In the genomic region with DNA sequence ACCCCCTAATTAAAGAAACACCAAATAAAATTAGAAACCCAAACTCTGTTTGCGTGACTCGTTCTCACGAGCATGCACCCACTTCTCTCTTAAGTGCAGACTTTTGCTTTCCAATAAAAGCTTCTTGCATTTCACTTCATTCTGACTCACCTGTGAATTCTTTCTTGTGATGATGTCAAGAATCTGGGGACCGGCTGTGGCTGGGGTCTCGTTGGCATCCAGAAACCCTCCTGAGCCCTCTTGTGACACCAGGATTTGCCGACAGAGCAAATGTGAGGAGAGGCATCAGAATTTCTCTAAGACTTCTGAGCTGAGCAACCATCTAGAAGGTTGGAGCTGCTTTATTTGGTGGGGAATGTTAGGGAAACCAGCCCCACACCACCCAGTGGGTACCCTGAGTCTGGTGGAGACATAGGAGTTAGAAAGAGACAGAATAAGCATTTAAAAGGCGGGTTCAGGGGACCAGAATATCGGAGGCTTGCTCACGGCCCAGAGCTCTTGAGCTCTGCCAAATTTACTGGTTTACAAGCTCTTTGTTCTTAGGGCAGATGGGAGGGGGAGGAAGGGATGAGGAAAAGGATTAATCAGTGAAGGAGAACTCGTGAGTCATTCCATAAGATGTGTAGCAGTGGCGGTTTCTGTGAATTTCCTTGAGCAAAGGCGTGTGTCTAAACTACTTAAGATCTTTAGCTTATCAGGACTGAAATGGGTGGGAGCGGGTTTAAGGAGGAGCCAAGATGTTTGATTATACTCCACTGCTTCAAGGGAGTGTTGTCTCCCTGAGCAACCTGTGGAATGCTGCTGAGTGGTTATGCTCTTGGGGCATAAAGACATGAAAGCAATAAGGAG, we compare ENCODE assay signal across 13 cellular contexts. TPM values are rescaled to one million over a fixed set of nuclear protein-coding genes. Genes with fewer than 3 reads are reported as not detected.
DNase-seq lines count a peak whose midpoint lies in the region; ATAC-seq, FAIRE-seq and TF ChIP-seq lines count a peak whose summit lies in the region.
"Had no signal": no experiment of that assay in that cellular context is flagged by ENCODE, and none has a peak within 500 bp of the region (broad histone marks: within the 10 kb centered on the region; RNA-seq: fewer than 3 reads in every experiment).

No MANE protein-coding gene starts in this region.

- no peaks in the 10 kb centered on the region for H3K9me3 Mint-ChIP-seq in activated CD8-positive, alpha-beta T cell treated with anti-CD3 and anti-CD28 coated beads for 36 hours

- H3K4me3 Mint-ChIP-seq in activated CD8-positive, alpha-beta T cell treated with anti-CD3 and anti-CD28 coated beads for 36 hours = no peak overlapping the region
- H3K4me3 Mint-ChIP-seq: activated B cell treated with CpG ODN at 0.5 μM for 24 hours had no signal

- H3K27ac ChIP-seq in WERI-Rb-1 (peak overlapping the region; percentile 46), small intestine (ENCODE audit: low read depth in 1 of 2, low read length in 1 of 2) (peak overlapping the region; percentile 70 to 89)
- H3K27ac ChIP-seq: dorsolateral prefrontal cortex had no signal

- H3K36me3 Mint-ChIP-seq in activated CD8-positive, alpha-beta T cell treated with anti-CD3 and anti-CD28 coated beads for 36 hours (ENCODE audit: low read depth) = no peaks in the 10 kb centered on the region

- intact Hi-C loops in activated CD8-positive, alpha-beta T cell treated with anti-CD3 and anti-CD28 coated beads for 36 hours (cut with micrococcal nuclease) = no loop called here

- POLR2A ChIA-PET in activated CD8-positive, alpha-beta T cell treated with anti-CD3 and anti-CD28 coated beads for 36 hours (lab: Charles Lee) = no interaction called here

- CTCF ChIA-PET in activated CD8-positive, alpha-beta T cell treated with anti-CD3 and anti-CD28 coated beads for 36 hours (lab: Charles Lee) = interaction anchor here (1.4 kb wide), 1 partner anchor 10 kb away, joined by 3 read pairs; no protein-coding TSS in a partner anchor

- peaks cover 0 to 5% of the 10 kb centered on the region in 2 donors for H3K4me1 ChIP-seq in small intestine (ENCODE audit: control insufficient read depth in 2 of 2, insufficient read depth in 1 of 2, low read depth in 1 of 2, low read length in 1 of 2)

- H3K27ac Mint-ChIP-seq in activated CD8-positive, alpha-beta T cell treated with anti-CD3 and anti-CD28 coated beads for 36 hours = no peak overlapping the region
- H3K27ac Mint-ChIP-seq: activated B cell treated with CpG ODN at 0.5 μM for 24 hours; activated T-helper 2 cell treated with anti-CD3 and anti-CD28 coated beads, Interferon-gamma antibody, Interleukin-2, Interleukin-4, amounts not matched to agents 10 μg/mL and 5 μg/mL and 100 μg/mL, durations not matched to agents 14 hours and 24 hours and 36 hours had no signal

- WGBS in small intestine, 3 donors = 15 to 39% (median 38%) methylated on average over 13 of the region's 13 CpGs

- H3K27me3 ChIP-seq in WERI-Rb-1 (ENCODE audit: insufficient read depth, low read depth, severe bottlenecking) (no peaks in the 10 kb centered on the region), small intestine (ENCODE audit: control insufficient read depth in 2 of 2, insufficient read depth in 2 of 2, low read length in 2 of 2) (no peaks in the 10 kb centered on the region)

- H3K27me3 Mint-ChIP-seq in activated CD8-positive, alpha-beta T cell treated with anti-CD3 and anti-CD28 coated beads for 36 hours = peaks cover 19% of the 10 kb centered on the region

- DNase-seq in HT1080 (ENCODE audit: low read depth) (peak; percentile 76), WERI-Rb-1 (peak; percentile 63), islet precursor cell (peak; percentile 87), small intestine (peak; percentile 95), NCI-H1694 (lab: John Stamatoyannopoulos, UW) (no peak)
- no peak for DNase-seq in activated CD8-positive, alpha-beta T cell treated with anti-CD3 and anti-CD28 coated beads for 36 hours
- DNase-seq: activated B cell treated with CpG ODN at 0.5 μM for 24 hours had no signal

- H3K36me3 ChIP-seq in WERI-Rb-1 = no peaks in the 10 kb centered on the region
- H3K36me3 ChIP-seq in small intestine (ENCODE audit: control insufficient read depth in 2 of 2, insufficient read depth in 2 of 2, low read length in 2 of 2) = no peaks in the 10 kb centered on the region

- no peak for FAIRE-seq in small intestine (lab: Jason Lieb, UNC)
- FAIRE-seq: G401.6 had no signal

- H3K4me3 ChIP-seq in WERI-Rb-1 (ENCODE audit: low read depth, low read length) = no peak overlapping the region
- H3K4me3 ChIP-seq in small intestine (ENCODE audit: low read depth in 1 of 2, low read length in 2 of 2) = no peak overlapping the region
- H3K4me3 ChIP-seq: dorsolateral prefrontal cortex had no signal

- ATAC-seq in HG03045 (IDR thresholded peaks at IDR 0.05; ENCODE audit: unreplicated experiment) (no peak), GM19324 (IDR thresholded peaks at IDR 0.05; ENCODE audit: low FRiP score, unreplicated experiment) (no peak)
- ATAC-seq in activated CD8-positive, alpha-beta T cell treated with anti-CD3 and anti-CD28 coated beads for 36 hours = no peak
- ATAC-seq: left lobe of liver had no signal

- no peaks in the 10 kb centered on the region for H3K4me1 Mint-ChIP-seq in activated CD8-positive, alpha-beta T cell treated with anti-CD3 and anti-CD28 coated beads for 36 hours (ENCODE audit: low read depth)
- H3K4me1 Mint-ChIP-seq: activated B cell treated with CpG ODN at 0.5 μM for 24 hours had no signal

- no peak for TF ChIP-seq CTCF in WERI-Rb-1 (IDR thresholded peaks at IDR 0.05; ENCODE audit: low read depth, low read length)
- no peak for TF ChIP-seq CTCF in activated CD8-positive, alpha-beta T cell treated with anti-CD3 and anti-CD28 coated beads for 36 hours (IDR thresholded peaks at IDR 0.05)

- H3K9me3 ChIP-seq in WERI-Rb-1 (ENCODE audit: severe bottlenecking) (peaks cover 3% of the 10 kb centered on the region), small intestine (ENCODE audit: control insufficient read depth, low read depth) (no peaks in the 10 kb centered on the region)

RNA-seq across cellular contexts. Expression of gene TMC5, which starts 24.2 kb away (rescaled TPM):
- not detected in 2 replicates for total RNA-seq in HT1080 (2014; rRNA removed; shearing (Covaris generic))
- polyA plus RNA-seq in HT1080 (2015; cell fraction: cytosol; rRNA removed) = not detected in 2 replicates
- 0.04 TPM in 1 of 2 replicates, not detected in the other for polyA plus RNA-seq in HT1080 (2015; cell fraction: nucleus; rRNA removed)
- 10 to 100 TPM; 61.5 to 91.6 (median 83.0) TPM for polyA plus RNA-seq in small intestine
- total RNA-seq in activated CD8-positive, alpha-beta T cell treated with anti-CD3 and anti-CD28 coated beads for 36 hours = not detected
- total RNA-seq: activated B cell treated with CpG ODN at 0.5 μM for 24 hours; activated T-helper 2 cell treated with anti-CD3 and anti-CD28 coated beads, Interferon-gamma antibody, Interleukin-2, Interleukin-4, amounts not matched to agents 10 μg/mL and 5 μg/mL and 100 μg/mL, durations not matched to agents 14 hours and 24 hours and 36 hours had no signal

Comparison
In these comparisons a context has a peak if more than half of its experiments do, and no peak if none do; other contexts are left out.
1. DNase-seq: peak in HT1080 (single experiment), WERI-Rb-1 (single experiment), islet precursor cell (single experiment) and small intestine (single experiment); none in NCI-H1694 (single experiment) and activated CD8-positive, alpha-beta T cell treated with anti-CD3 and anti-CD28 coated beads for 36 hours (single experiment).